Comparison of ENCODE assay signal across 8 cellular contexts in the genomic region with DNA sequence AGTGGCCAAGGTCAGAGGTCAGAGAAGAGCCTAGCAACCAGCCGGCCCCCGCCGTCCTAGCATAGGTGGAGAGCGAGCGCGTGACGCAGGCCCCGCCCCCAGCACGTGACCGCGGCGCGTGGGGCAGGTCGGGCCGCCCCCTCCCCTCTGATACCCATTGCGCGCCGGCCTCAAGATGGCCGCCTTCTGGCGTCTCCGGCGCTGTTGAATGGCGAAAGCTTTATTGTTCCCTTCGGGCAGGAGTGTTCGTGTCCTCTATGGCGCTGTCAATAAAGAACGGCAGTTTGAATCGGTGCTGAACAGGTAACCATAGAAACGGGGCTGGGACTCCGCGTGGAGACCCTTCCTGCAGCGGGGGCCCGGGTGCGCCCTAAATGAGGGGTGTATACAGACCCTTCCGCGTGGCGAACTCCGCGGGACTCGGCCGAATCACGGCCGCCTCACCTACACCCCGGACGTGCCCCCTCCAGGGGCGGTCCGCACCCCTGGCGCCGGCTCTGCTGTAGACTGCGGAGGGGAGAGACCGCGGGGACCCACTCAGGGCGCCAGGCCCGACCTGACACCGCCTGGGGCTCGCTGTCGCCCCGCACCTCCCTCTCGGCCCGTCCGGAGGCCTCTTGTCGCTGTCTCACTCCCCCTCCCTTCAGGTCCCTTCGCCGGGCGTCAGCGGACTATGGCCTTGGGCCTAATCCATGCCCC. TPM values are rescaled to one million over a fixed set of nuclear protein-coding genes. Genes with fewer than 3 reads are reported as not detected.
DNase-seq lines count a peak whose midpoint lies in the region; ATAC-seq and TF ChIP-seq lines count a peak whose summit lies in the region.

Gene ZBTB40, plus strand, starts transcription at position 150 of the 699 bp plus-strand sequence. CDS start 38,098 bp downstream, outside the sequence.

- H3K4me3 ChIP-seq in Peyer's patch (peak within 1 kb of the TSS; percentile 79 to 92 (median 86)), esophagus muscularis mucosa (peak within 1 kb of the TSS; percentile 90 to 96 (median 94)), muscle layer of duodenum (ENCODE audit: low read depth in 1 of 2, low read length in 2 of 2) (peak within 1 kb of the TSS; percentile 91 to 97)

- no peaks in the 10 kb centered on the region for H3K9me3 ChIP-seq in Peyer's patch
- H3K9me3 ChIP-seq in esophagus muscularis mucosa: no peaks in the 10 kb centered on the region
- no peaks in the 10 kb centered on the region for H3K9me3 ChIP-seq in muscle layer of duodenum (ENCODE audit: control insufficient read depth in 1 of 2, low read length in 2 of 2)

- peak within 1 kb of the TSS; percentile 89 to 96 (median 92) for H3K27ac ChIP-seq in Peyer's patch
- H3K27ac ChIP-seq in esophagus muscularis mucosa (replicated peaks in 1 of 4): peak within 1 kb of the TSS; percentile 93 to 97 (median 96)
- peak within 1 kb of the TSS; percentile 95 for H3K27ac ChIP-seq in muscle layer of duodenum (ENCODE audit: low read length)

- ATAC-seq in GM21723 (IDR thresholded peaks at IDR 0.05; ENCODE audit: unreplicated experiment): peak; percentile 78

- WGBS in esophagus muscularis mucosa: under 1% methylated on average over 36 of the region's 66 CpGs

- DNase-seq in DMS53 (lab: John Stamatoyannopoulos, UW): peak; percentile 99
- peak; percentile 92 for DNase-seq in KG1 (lab: John Stamatoyannopoulos, UW)
- peak; percentile 95 to 98 (median 96) for DNase-seq in Peyer's patch
- DNase-seq in activated T-cell treated with anti-CD3 and anti-CD28 coated beads, Interleukin-2, amount 50 U/mL, for 48 hours: peak; percentile 92 to 96
- peak; percentile 99 for DNase-seq in esophagus muscularis mucosa (ENCODE audit: extremely low spot score)
- peak; percentile 88 for DNase-seq in stimulated activated CD8-positive, alpha-beta memory T cell treated with anti-CD3 and anti-CD28 coated beads, Interleukin-7, amount 100 ng/mL, for 24 hours (ENCODE audit: low read depth)

- intact Hi-C loops in esophagus muscularis mucosa (cut with DNase I): no loop called here

- TF ChIP-seq CTCF in Peyer's patch (IDR thresholded peaks at IDR 0.05) (peak in 1 of 6 experiments; percentile 13), esophagus muscularis mucosa (IDR thresholded peaks at IDR 0.05) (peak in 1 of 3 experiments; percentile 29)

- TF ChIP-seq POLR2A in Peyer's patch (IDR thresholded peaks at IDR 0.05): no peak
- TF ChIP-seq POLR2A in esophagus muscularis mucosa (IDR thresholded peaks at IDR 0.05; ENCODE audit: low read depth): no peak

- H3K36me3 ChIP-seq in Peyer's patch (no peaks in the 10 kb centered on the region), esophagus muscularis mucosa (no peaks in the 10 kb centered on the region), muscle layer of duodenum (ENCODE audit: control insufficient read depth in 1 of 2, insufficient read depth in 2 of 2, low read length in 2 of 2) (peaks cover 0 to 5% of the 10 kb centered on the region in 2 donors)

- H3K27me3 ChIP-seq in Peyer's patch (no peaks in the 10 kb centered on the region), esophagus muscularis mucosa (no peaks in the 10 kb centered on the region), muscle layer of duodenum (ENCODE audit: low read depth, low read length) (no peaks in the 10 kb centered on the region)

- TF ChIP-seq EP300 in esophagus muscularis mucosa (IDR thresholded peaks at IDR 0.05): no peak

- H3K4me1 ChIP-seq in Peyer's patch: peaks cover 0 to 13% (median 2%) of the 10 kb centered on the region in 4 donors
- peaks cover 37 to 70% (median 57%) of the 10 kb centered on the region in 4 donors for H3K4me1 ChIP-seq in esophagus muscularis mucosa
- peaks cover 18 to 31% of the 10 kb centered on the region in 2 donors for H3K4me1 ChIP-seq in muscle layer of duodenum (ENCODE audit: control insufficient read depth in 1 of 2, insufficient read depth in 2 of 2, low read length in 2 of 2)

RNA-seq across cellular contexts. Expression of gene ZBTB40, which starts in this region (rescaled TPM):
- total RNA-seq in Peyer's patch (10 to 100 TPM; 25.7 to 38.0 (median 32.5) TPM), esophagus muscularis mucosa (10 to 100 TPM; 13.8 to 21.1 (median 18.4) TPM)

Comparison
In these comparisons a context has a peak if more than half of its experiments do, and no peak if none do; other contexts are left out.
1. Peak in every context shown above with its lines: DNase-seq, ATAC-seq, H3K4me3 ChIP-seq and H3K27ac ChIP-seq.